In genomic region chr20:9974324-9974723, GRCh38 we compare ENCODE assay signal across 20 cellular contexts.
A peak's percentile ranks its signal among the peaks of the same experiment; 100 is the strongest.
DNase-seq lines count a peak whose midpoint lies in the region; ATAC-seq and TF ChIP-seq lines count a peak whose summit lies in the region.
"Had no signal": no experiment of that assay in that cellular context is flagged by ENCODE, and none has a peak within 500 bp of the region (broad histone marks: within the 10 kb centered on the region; RNA-seq: fewer than 3 reads in every experiment).

No MANE protein-coding gene starts in this region.

- H3K9ac ChIP-seq in OCI-LY1 (ENCODE audit: low read length) = no peak overlapping the region

- H3K4me2 ChIP-seq in OCI-LY1 (ENCODE audit: low read length) = no peak overlapping the region
- H3K4me2 ChIP-seq: hepatocyte had no signal

- H3F3A ChIP-seq in OCI-LY1 (ENCODE audit: insufficient read depth, low read length) = no peaks in the 10 kb centered on the region

- no peaks in the 10 kb centered on the region for H3K9me2 ChIP-seq in OCI-LY1 (ENCODE audit: low read depth, low read length)

- H2AFZ ChIP-seq in OCI-LY1 (ENCODE audit: low read length) = no peak overlapping the region
- H2AFZ ChIP-seq: hepatocyte had no signal

- DNase-seq in AG10803 (ENCODE audit: low read depth) (no peak), epithelial cell of esophagus (ENCODE audit: low read depth) (no peak), NCI-H2196 treated with DMSO at 0.1 percent for 48 hours (lab: John Stamatoyannopoulos, UW; ENCODE audit: unreplicated experiment) (no peak), SIG-M5 (lab: John Stamatoyannopoulos, UW) (no peak), putamen (ENCODE audit: low spot score) (no peak)
- DNase-seq: activated effector memory CD4-positive, alpha-beta T cell treated with anti-CD3 and anti-CD28 coated beads, Interleukin-2, amount 50 U/mL, for 16 hours; Calu3; effector memory CD4-positive, alpha-beta T cell; GDM1; kidney; NCI-H187 treated with DMSO at 0.1 percent for 48 hours; NCI-H446 treated with DMSO at 0.1 percent for 48 hours; OCI-M1; spleen; substantia nigra had no signal

- no peaks in the 10 kb centered on the region for H3K27me3 ChIP-seq in OCI-LY1 (ENCODE audit: insufficient read depth, low read length)
- H3K27me3 ChIP-seq: spleen had no signal

- no peaks in the 10 kb centered on the region for H3K79me2 ChIP-seq in OCI-LY1 (ENCODE audit: insufficient read depth, low read length)
- H3K79me2 ChIP-seq: hepatocyte had no signal

- peak; percentile 10; the same call in 1 of the 2 replicates for TF ChIP-seq CTCF in AG10803 (conservative IDR thresholded peaks at IDR 0.05; ENCODE audit: low read length)
- TF ChIP-seq CTCF in GM12872 (IDR thresholded peaks at IDR 0.05; ENCODE audit: insufficient read depth, low read depth, low read length) = peak; percentile 45; the same call in 2 of the 3 replicates
- peak; percentile 20; the same call in 1 of the 2 replicates for TF ChIP-seq CTCF in OCI-LY1 (IDR thresholded peaks at IDR 0.05; ENCODE audit: low read length)
- peak; percentile 6 for TF ChIP-seq CTCF in epithelial cell of esophagus (IDR thresholded peaks at IDR 0.05; ENCODE audit: insufficient read depth, low read depth, low read length, missing control alignments)

- no peaks in the 10 kb centered on the region for H4K20me1 ChIP-seq in OCI-LY1 (ENCODE audit: insufficient read depth, low read length)

- no peaks in the 10 kb centered on the region for H3K9me3 ChIP-seq in OCI-LY1 (ENCODE audit: low read length)
- H3K9me3 ChIP-seq: prostate gland, spleen had no signal

- no peaks in the 10 kb centered on the region for H3K36me3 ChIP-seq in OCI-LY1 (ENCODE audit: insufficient read depth, low read length)
- H3K36me3 ChIP-seq: prostate gland, spleen had no signal

- no peaks in the 10 kb centered on the region for H3K4me1 ChIP-seq in OCI-LY1 (ENCODE audit: insufficient read depth, low read length, severe bottlenecking)
- H3K4me1 ChIP-seq: prostate gland had no signal

- H3K27ac ChIP-seq in OCI-LY1 (ENCODE audit: low read depth, low read length, poor library complexity, severe bottlenecking) = no peak overlapping the region
- H3K27ac ChIP-seq: hepatocyte, prostate gland, spleen had no signal

- H3K4me3 ChIP-seq in AG10803 (ENCODE audit: low read length) (no peak overlapping the region), OCI-LY1 (ENCODE audit: low read depth, low read length, poor library complexity, severe bottlenecking) (no peak overlapping the region), epithelial cell of esophagus (ENCODE audit: low read length) (no peak overlapping the region)
- H3K4me3 ChIP-seq: hepatocyte, prostate gland, spleen had no signal

- ATAC-seq in GM18870 (IDR thresholded peaks at IDR 0.05; ENCODE audit: unreplicated experiment) = no peak
